In the genomic region with DNA sequence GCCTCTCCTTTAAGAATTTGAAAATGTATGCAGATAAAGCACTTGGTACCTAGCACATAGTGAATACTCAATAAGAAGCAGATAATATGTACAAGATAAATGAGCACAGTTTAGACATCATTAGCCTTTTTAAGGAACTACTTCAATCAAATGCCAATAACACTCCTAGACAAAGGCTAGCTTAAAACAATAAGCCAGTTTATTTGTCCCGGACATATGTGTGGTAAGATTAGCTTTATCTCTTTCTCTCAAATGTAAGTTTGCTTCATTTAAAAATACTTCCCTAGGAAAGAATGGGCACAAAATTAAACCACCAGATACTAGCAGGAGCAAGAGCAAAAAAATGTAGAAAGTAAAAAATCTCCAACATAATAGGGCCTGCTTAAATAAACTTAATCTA, we compare ENCODE assay signal across 17 cellular contexts.
DNase-seq lines count a peak whose midpoint lies in the region; ATAC-seq and TF ChIP-seq lines count a peak whose summit lies in the region.
"Had no signal": no experiment of that assay in that cellular context is flagged by ENCODE, and none has a peak within 500 bp of the region (broad histone marks: within the 10 kb centered on the region; RNA-seq: fewer than 3 reads in every experiment).

No MANE protein-coding gene starts in this region.

- no peak for TF ChIP-seq CTCF in MCF 10A (IDR thresholded peaks at IDR 0.05; ENCODE audit: unreplicated experiment)
- TF ChIP-seq CTCF in mammary epithelial cell (conservative IDR thresholded peaks at IDR 0.05 in 1 of 2, IDR thresholded peaks at IDR 0.05 in 1 of 2; ENCODE audit: extremely low read depth in 1 of 2, insufficient read depth in 1 of 2, low read depth in 1 of 2, low read length in 2 of 2): no peak
- no peak for TF ChIP-seq CTCF in OCI-LY1 (IDR thresholded peaks at IDR 0.05; ENCODE audit: low read length)
- TF ChIP-seq CTCF in ascending aorta (IDR thresholded peaks at IDR 0.05): no peak

- H3K9me3 ChIP-seq in mammary epithelial cell (replicated peaks; ENCODE audit: insufficient read depth, low read length) (no peaks in the 10 kb centered on the region), OCI-LY1 (ENCODE audit: low read length) (peaks cover 3% of the 10 kb centered on the region; the same call in 1 of the 2 replicates), ascending aorta (peaks cover 0 to 11% of the 10 kb centered on the region in 2 donors)
- H3K9me3 ChIP-seq: Caco-2 had no signal

- no peak overlapping the region for H3K4me3 Mint-ChIP-seq in MCF 10A (ENCODE audit: unreplicated experiment)
- no peak overlapping the region for H3K4me3 Mint-ChIP-seq in stimulated activated effector memory CD8-positive, alpha-beta T cell treated with anti-CD3 and anti-CD28 coated beads, Interleukin-12 subunit alpha, Interleukin-12 subunit beta, amount 100 ng/mL, for 72 hours
- H3K4me3 Mint-ChIP-seq: CD14-positive monocyte had no signal

- in situ Hi-C loops in mammary epithelial cell (cut with MboI; ENCODE audit: low sequenced_read_pairs in 2 of 2): no loop called here

- BruUV-seq in MCF 10A (replicated peaks; lab: Mats Ljungman, UMichigan): no TSS peak
- BruUV-seq in mammary epithelial cell (replicated peaks; lab: Mats Ljungman, UMichigan): no TSS peak

- no peaks in the 10 kb centered on the region for H3K9me2 ChIP-seq in OCI-LY1 (ENCODE audit: low read depth, low read length)

- 92% methylated on average over 1 of the region's 1 CpG for WGBS in mammary epithelial cell (ENCODE audit: low coverage, missing lambda C conversion rate)

- no peaks in the 10 kb centered on the region for H3K9me3 Mint-ChIP-seq in MCF 10A (ENCODE audit: unreplicated experiment)
- H3K9me3 Mint-ChIP-seq in stimulated activated effector memory CD8-positive, alpha-beta T cell treated with anti-CD3 and anti-CD28 coated beads, Interleukin-12 subunit alpha, Interleukin-12 subunit beta, amount 100 ng/mL, for 72 hours: no peaks in the 10 kb centered on the region
- H3K9me3 Mint-ChIP-seq: CD14-positive monocyte had no signal

- H2AFZ ChIP-seq in mammary epithelial cell (ENCODE audit: low read depth, low read length) (no peak overlapping the region), OCI-LY1 (ENCODE audit: low read length) (no peak overlapping the region)

- H3K27ac ChIP-seq in mammary epithelial cell (ENCODE audit: insufficient read depth, low read depth, low read length): no peak overlapping the region
- peak overlapping the region; percentile 2 for H3K27ac ChIP-seq in OCI-LY1 (ENCODE audit: low read depth, low read length, poor library complexity, severe bottlenecking)
- peak overlapping the region; percentile 67 to 77 for H3K27ac ChIP-seq in ascending aorta
- H3K27ac ChIP-seq: 22Rv1, SJCRH30 had no signal

- ATAC-seq in stimulated activated effector memory CD8-positive, alpha-beta T cell treated with anti-CD3 and anti-CD28 coated beads, Interleukin-12 subunit alpha, Interleukin-12 subunit beta, amount 100 ng/mL, for 72 hours: no peak
- no peak for ATAC-seq in GM18858 (IDR thresholded peaks at IDR 0.05; ENCODE audit: unreplicated experiment)
- ATAC-seq in sciatic nerve: no peak
- no peak for ATAC-seq in HG03354 (IDR thresholded peaks at IDR 0.05; ENCODE audit: poor library complexity, severe bottlenecking, unreplicated experiment)

- H3K4me2 ChIP-seq in mammary epithelial cell (ENCODE audit: insufficient read depth, low read depth, low read length) (no peak overlapping the region), OCI-LY1 (ENCODE audit: low read length) (no peak overlapping the region)

- no peaks in the 10 kb centered on the region for H3K27me3 Mint-ChIP-seq in MCF 10A (ENCODE audit: insufficient read depth, unreplicated experiment)

- no peak overlapping the region for H3K9ac ChIP-seq in mammary epithelial cell (ENCODE audit: insufficient read depth, low read length)
- no peak overlapping the region for H3K9ac ChIP-seq in OCI-LY1 (ENCODE audit: low read length)

- DNase-seq in MCF 10A (ENCODE audit: unreplicated experiment): no peak
- DNase-seq in mammary epithelial cell: no peak
- DNase-seq in ascending aorta (ENCODE audit: low spot score in 2 of 2): no peak
- no peak for DNase-seq in stimulated activated effector memory CD8-positive, alpha-beta T cell treated with anti-CD3 and anti-CD28 coated beads, Interleukin-12 subunit alpha, Interleukin-12 subunit beta, amount 100 ng/mL, for 72 hours (ENCODE audit: low spot score in 2 of 2)
- DNase-seq in sciatic nerve (ENCODE audit: low spot score): no peak
- DNase-seq: Caco-2, GOT3, NCI-H1930, NCI-H2171, NCI-H510A, NCI-H82, SJCRH30 had no signal

- peaks cover 6% of the 10 kb centered on the region for H3K36me3 Mint-ChIP-seq in MCF 10A (ENCODE audit: insufficient read depth, unreplicated experiment)
- no peaks in the 10 kb centered on the region for H3K36me3 Mint-ChIP-seq in stimulated activated effector memory CD8-positive, alpha-beta T cell treated with anti-CD3 and anti-CD28 coated beads, Interleukin-12 subunit alpha, Interleukin-12 subunit beta, amount 100 ng/mL, for 72 hours

- H4K20me1 ChIP-seq in mammary epithelial cell (ENCODE audit: insufficient read depth, low read length): no peaks in the 10 kb centered on the region
- no peaks in the 10 kb centered on the region for H4K20me1 ChIP-seq in OCI-LY1 (ENCODE audit: insufficient read depth, low read length)

- peak overlapping the region; percentile 46 for H3K27ac Mint-ChIP-seq in MCF 10A (ENCODE audit: low read depth, unreplicated experiment)
- peak overlapping the region; percentile 29 for H3K27ac Mint-ChIP-seq in stimulated activated effector memory CD8-positive, alpha-beta T cell treated with anti-CD3 and anti-CD28 coated beads, Interleukin-12 subunit alpha, Interleukin-12 subunit beta, amount 100 ng/mL, for 72 hours

- no peaks in the 10 kb centered on the region for H3F3A ChIP-seq in OCI-LY1 (ENCODE audit: insufficient read depth, low read length)

- peaks cover 15% of the 10 kb centered on the region for H3K4me1 Mint-ChIP-seq in MCF 10A (ENCODE audit: insufficient read depth, unreplicated experiment)
- peaks cover 40% of the 10 kb centered on the region for H3K4me1 Mint-ChIP-seq in stimulated activated effector memory CD8-positive, alpha-beta T cell treated with anti-CD3 and anti-CD28 coated beads, Interleukin-12 subunit alpha, Interleukin-12 subunit beta, amount 100 ng/mL, for 72 hours

- H3K27me3 ChIP-seq in mammary epithelial cell (ENCODE audit: insufficient read depth, low read length) (no peaks in the 10 kb centered on the region), OCI-LY1 (ENCODE audit: insufficient read depth, low read length) (no peaks in the 10 kb centered on the region), ascending aorta (no peaks in the 10 kb centered on the region)
- H3K27me3 ChIP-seq: SJCRH30 had no signal

- H3K4me3 ChIP-seq in mammary epithelial cell (replicated peaks in 1 of 3; ENCODE audit: insufficient read depth in 1 of 3, low read depth in 2 of 3, low read length in 3 of 3): no peak overlapping the region
- H3K4me3 ChIP-seq in OCI-LY1 (ENCODE audit: low read depth, low read length, poor library complexity, severe bottlenecking): no peak overlapping the region
- H3K4me3 ChIP-seq in ascending aorta: no peak overlapping the region
- H3K4me3 ChIP-seq: SJCRH30 had no signal

- POLR2A ChIA-PET in MCF 10A (lab: Yijun Ruan, JAX): interaction anchor here (0.6 to 2.3 kb wide), 7 partner anchors 22 to 74 kb away, joined by 3 to 12 read pairs (median 4); a partner anchor contains a TSS

- intact Hi-C loops in MCF 10A (cut with micrococcal nuclease) (no loop called here), mammary epithelial cell (cut with micrococcal nuclease) (loop anchor here (5.0 kb wide), 1 partner anchor 74 kb away; a partner anchor contains a TSS), ascending aorta (cut with DNase I) (no loop called here), sciatic nerve (cut with DNase I) (no loop called here)

- H3K36me3 ChIP-seq in mammary epithelial cell (ENCODE audit: insufficient read depth, low read length): no peaks in the 10 kb centered on the region
- 0 out of 2 replicates have a peak, but pooled peaks cover 3% of the 10 kb centered on the region for H3K36me3 ChIP-seq in OCI-LY1 (ENCODE audit: insufficient read depth, low read length)
- no peaks in the 10 kb centered on the region for H3K36me3 ChIP-seq in ascending aorta

- H3K79me2 ChIP-seq in mammary epithelial cell (ENCODE audit: insufficient read depth, low read length) (no peaks in the 10 kb centered on the region), OCI-LY1 (ENCODE audit: insufficient read depth, low read length) (0 out of 2 replicates have a peak, but pooled peaks cover 3% of the 10 kb centered on the region)

- CTCF ChIA-PET in MCF 10A (lab: Yijun Ruan, JAX): interaction anchor here (0.8 to 3.6 kb wide), 3 partner anchors 30 to 74 kb away, joined by 4 to 20 read pairs (median 11); a partner anchor contains a TSS
- CTCF ChIA-PET in mammary epithelial cell (lab: Charles Lee; ENCODE audit: low non-redundant PET): no interaction called here

- H3K4me1 ChIP-seq in mammary epithelial cell (ENCODE audit: insufficient read depth, low read length) (peaks cover 13% of the 10 kb centered on the region), OCI-LY1 (ENCODE audit: insufficient read depth, low read length, severe bottlenecking) (peaks cover 45% of the 10 kb centered on the region), ascending aorta (peaks cover 5 to 28% of the 10 kb centered on the region in 2 donors)
- H3K4me1 ChIP-seq: Caco-2 had no signal

- dilution Hi-C loops in mammary epithelial cell (cut with HindIII; ENCODE audit: low sequenced_read_pairs): no loop called here
